Comparison of ENCODE assay signal across 8 cellular contexts in the genomic region with DNA sequence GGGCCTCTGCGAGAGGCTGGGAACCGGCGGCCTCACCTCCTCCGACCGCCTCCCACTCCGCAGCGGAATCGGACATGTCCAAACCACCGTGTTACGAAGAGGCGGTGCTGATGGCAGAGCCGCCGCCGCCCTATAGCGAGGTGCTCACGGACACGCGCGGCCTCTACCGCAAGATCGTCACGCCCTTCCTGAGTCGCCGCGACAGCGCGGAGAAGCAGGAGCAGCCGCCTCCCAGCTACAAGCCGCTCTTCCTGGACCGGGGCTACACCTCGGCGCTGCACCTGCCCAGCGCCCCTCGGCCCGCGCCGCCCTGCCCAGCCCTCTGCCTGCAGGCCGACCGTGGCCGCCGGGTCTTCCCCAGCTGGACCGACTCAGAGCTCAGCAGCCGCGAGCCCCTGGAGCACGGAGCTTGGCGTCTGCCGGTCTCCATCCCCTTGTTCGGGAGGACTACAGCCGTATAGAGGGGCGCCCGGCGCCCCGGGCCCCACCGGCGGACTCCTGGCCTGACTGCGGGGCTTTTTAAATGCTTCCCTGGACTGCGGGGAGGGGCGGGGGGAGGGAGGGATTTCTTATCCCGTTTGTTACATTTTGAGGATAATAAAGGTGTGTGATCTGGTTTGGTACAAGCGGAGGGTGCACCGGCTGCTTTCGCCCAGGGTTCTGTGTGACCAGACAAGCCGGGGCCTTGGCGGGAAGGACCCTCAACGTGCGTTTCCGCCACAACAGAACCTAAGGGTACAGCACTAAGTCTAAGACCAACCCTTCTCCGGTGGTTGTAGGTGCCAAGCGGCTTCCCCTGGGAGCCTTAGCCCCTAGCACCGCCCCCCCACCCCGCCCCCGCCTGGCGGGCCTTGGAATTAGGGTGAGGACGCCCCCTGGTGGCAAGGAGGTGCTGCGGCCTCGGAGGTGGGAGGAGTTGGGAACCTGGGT. TPM values are rescaled to one million over a fixed set of nuclear protein-coding genes. Genes with fewer than 3 reads are reported as not detected.
A peak's percentile ranks its signal among the peaks of the same experiment; 100 is the strongest.
DNase-seq lines count a peak whose midpoint lies in the region; ATAC-seq and TF ChIP-seq lines count a peak whose summit lies in the region.

No MANE protein-coding gene starts in this region.

- peak overlapping the region; percentile 78 for H3K4me3 Mint-ChIP-seq in progenitor cell of endocrine pancreas (ENCODE audit: low read depth)

- no peaks in the 10 kb centered on the region for H3K9me3 Mint-ChIP-seq in progenitor cell of endocrine pancreas (ENCODE audit: low read depth)

- no peaks in the 10 kb centered on the region for H3K27me3 ChIP-seq in SU-DHL-6 (ENCODE audit: low read length)
- H3K27me3 ChIP-seq in heart left ventricle = peaks cover 0 to 13% (median 0%) of the 10 kb centered on the region in 9 donors
- peaks cover 3% of the 10 kb centered on the region for H3K27me3 ChIP-seq in upper lobe of right lung

- H3K4me2 ChIP-seq in SU-DHL-6 (ENCODE audit: low read depth, low read length, poor library complexity, severe bottlenecking) = peak overlapping the region; percentile 96

- H3K9me3 ChIP-seq in SU-DHL-6 (ENCODE audit: insufficient read depth, low read length) (no peaks in the 10 kb centered on the region), heart left ventricle (no peaks in the 10 kb centered on the region), upper lobe of right lung (no peaks in the 10 kb centered on the region)

- POLR2A ChIA-PET in HEK293T (lab: Yijun Ruan, JAX) = interaction anchor here (0.7 to 3.9 kb wide), 20 partner anchors 7 to 146 kb away, joined by 3 to 34 read pairs (median 5); a partner anchor contains a TSS

- no peaks in the 10 kb centered on the region for H3K27me3 Mint-ChIP-seq in progenitor cell of endocrine pancreas

- H3K27ac ChIP-seq in SU-DHL-6 (ENCODE audit: low read depth, low read length) = peak overlapping the region; percentile 93
- H3K27ac ChIP-seq in heart left ventricle = peak overlapping the region in 11 of 12 donors; percentile 59 to 83 (median 69)
- peak overlapping the region; percentile 5 for H3K27ac ChIP-seq in upper lobe of right lung

- CTCF ChIA-PET in HEK293T (lab: Yijun Ruan, JAX) = interaction anchor here (0.6 to 5.1 kb wide), 24 partner anchors 11 to 444 kb away, joined by 3 to 50 read pairs (median 4); a partner anchor contains a TSS

- peak overlapping the region; percentile 96 for H3K27ac Mint-ChIP-seq in progenitor cell of endocrine pancreas

- no peak for TF ChIP-seq POLR2A in heart left ventricle (IDR thresholded peaks at IDR 0.05)

- peak overlapping the region; percentile 71 for H2AFZ ChIP-seq in SU-DHL-6 (ENCODE audit: low read depth, low read length, severe bottlenecking)

- H3K9me2 ChIP-seq in SU-DHL-6 (replicated peaks; ENCODE audit: insufficient read depth, low read length) = no peaks in the 10 kb centered on the region

- DNase-seq in GM04504 (ENCODE audit: low read depth) (peak; percentile 71), HEK293T (ENCODE audit: extremely low spot score) (peak; percentile 92), NCI-H1105 (lab: John Stamatoyannopoulos, UW) (peak; percentile 79), heart left ventricle (peak; percentile 91 to 95 (median 93)), progenitor cell of endocrine pancreas (ENCODE audit: low spot score, unreplicated experiment) (peak; percentile 97), upper lobe of right lung (peak; percentile 96)
- peak; percentile 93 for DNase-seq in activated naive CD8-positive, alpha-beta T cell treated with anti-CD3 and anti-CD28 coated beads, Interleukin-2, amount 50 U/mL, for 16 hours (ENCODE audit: low read depth, low spot score)

- H3K79me2 ChIP-seq in SU-DHL-6 (ENCODE audit: insufficient read depth, low read length) = no peaks in the 10 kb centered on the region

- peak; percentile 33 to 77 (median 59) for ATAC-seq in heart left ventricle
- peak; percentile 81 for ATAC-seq in upper lobe of right lung

- H3K36me3 ChIP-seq in SU-DHL-6 (ENCODE audit: low read length) (no peaks in the 10 kb centered on the region), heart left ventricle (peaks cover 0 to 25% (median 11%) of the 10 kb centered on the region in 9 donors), upper lobe of right lung (no peaks in the 10 kb centered on the region)

- H3K9ac ChIP-seq in SU-DHL-6 (ENCODE audit: low read length) = peak overlapping the region; percentile 85

- H3K4me3 ChIP-seq in SU-DHL-6 (ENCODE audit: insufficient read depth, low read length, poor library complexity, severe bottlenecking) = peak overlapping the region; percentile 68
- peak overlapping the region; percentile 48 to 81 (median 64) for H3K4me3 ChIP-seq in heart left ventricle
- H3K4me3 ChIP-seq in upper lobe of right lung = peak overlapping the region; percentile 57

- H3K4me1 ChIP-seq in heart left ventricle (peaks cover 0 to 50% (median 23%) of the 10 kb centered on the region in 12 donors), upper lobe of right lung (peaks cover 24% of the 10 kb centered on the region)

- 1 to 2% (median 1%) methylated on average over 29 to 76 of the region's 76 CpGs for WGBS in heart left ventricle, 4 donors

- TF ChIP-seq CTCF in SU-DHL-6 (IDR thresholded peaks at IDR 0.05; ENCODE audit: insufficient read depth, low read length, poor library complexity, severe bottlenecking) (peak; percentile 90), heart left ventricle (IDR thresholded peaks at IDR 0.05) (peak; percentile 88 to 98 (median 94)), progenitor cell of endocrine pancreas (IDR thresholded peaks at IDR 0.05; ENCODE audit: unreplicated experiment) (peak; percentile 95), upper lobe of right lung (IDR thresholded peaks at IDR 0.05) (peak; percentile 89)

- peaks cover 10% of the 10 kb centered on the region for H3K4me1 Mint-ChIP-seq in progenitor cell of endocrine pancreas (ENCODE audit: low read depth)

- peaks cover 8% of the 10 kb centered on the region for H3K36me3 Mint-ChIP-seq in progenitor cell of endocrine pancreas (ENCODE audit: insufficient read depth)

- H3F3A ChIP-seq in SU-DHL-6 (ENCODE audit: insufficient read depth) = peaks cover 13% of the 10 kb centered on the region

- H4K20me1 ChIP-seq in SU-DHL-6 (ENCODE audit: low read depth, low read length) = peaks cover 3% of the 10 kb centered on the region; the same call in 1 of the 2 replicates

- intact Hi-C loops in heart left ventricle (cut with DNase I) = loop anchor here (1.0 to 10.0 kb wide), 12 partner anchors 29 to 141 kb away; a partner anchor contains a TSS
- intact Hi-C loops in upper lobe of right lung (cut with DNase I) = loop anchor here (10.0 kb wide), 1 partner anchor 51 kb away; a partner anchor contains a TSS

TF ChIP-seq in HEK293T, 16 proteins besides CTCF, POLR2A, EP300 and RAD21:
- TF ChIP-seq FOXM1 (IDR thresholded peaks at IDR 0.05; ENCODE audit: borderline replicate concordance) = peak; percentile 56; the same call in 1 of the 2 replicates
- TF ChIP-seq HDGF (IDR thresholded peaks at IDR 0.05; ENCODE audit: borderline replicate concordance) = no peak

RNA-seq across cellular contexts. Expression of a gene that starts 9.3 kb away (rescaled TPM):
- total RNA-seq in heart left ventricle (1 to 10 TPM in 8 of 9 donors, under 1 TPM in 1; 0.82 to 5.0 (median 1.8) TPM), progenitor cell of endocrine pancreas (11.7 and 13.1 TPM in 2 replicates), upper lobe of right lung (2.1 TPM)
- polyA plus RNA-seq in heart left ventricle = 1 to 10 TPM; 1.4 to 1.5 TPM

RNA-seq across cellular contexts. Expression of a gene that starts 17.5 kb away (rescaled TPM):
- 10 to 100 TPM; 12.3 to 60.7 (median 23.3) TPM for total RNA-seq in heart left ventricle
- 10 to 100 TPM; 13.2 to 28.1 TPM for polyA plus RNA-seq in heart left ventricle
- total RNA-seq in progenitor cell of endocrine pancreas = 396 and 422 TPM in 2 replicates
- total RNA-seq in upper lobe of right lung = 34.6 TPM

RNA-seq across cellular contexts. Expression of a gene that starts 29.4 kb away (rescaled TPM):
- total RNA-seq in heart left ventricle = 10 to 100 TPM; 12.8 to 33.2 (median 17.3) TPM
- polyA plus RNA-seq in heart left ventricle = 10 to 100 TPM in 1 of 2 donors, 1 to 10 TPM in 1; 6.8 to 29.5 TPM
- 40.2 and 43.0 TPM in 2 replicates for total RNA-seq in progenitor cell of endocrine pancreas
- 43.9 TPM for total RNA-seq in upper lobe of right lung

RNA-seq across cellular contexts. Expression of a gene that starts 41.5 kb away (rescaled TPM):
- total RNA-seq in heart left ventricle = 100 to 1,000 TPM in 1 of 9 donors, 10 to 100 TPM in 8; 36.3 to 124 (median 49.4) TPM
- 10 to 100 TPM; 89.9 to 95.1 TPM for polyA plus RNA-seq in heart left ventricle
- total RNA-seq in progenitor cell of endocrine pancreas = 113 and 119 TPM in 2 replicates
- total RNA-seq in upper lobe of right lung = 59.1 TPM

RNA-seq across cellular contexts. Expression of a gene that starts 46.6 kb away (rescaled TPM):
- under 1 TPM in 1 of 9 donors, not detected in 8; 0.56 TPM for total RNA-seq in heart left ventricle
- polyA plus RNA-seq in heart left ventricle = under 1 TPM in 1 of 2 donors, not detected in 1; 0.29 TPM
- total RNA-seq in progenitor cell of endocrine pancreas = 4.0 and 4.7 TPM in 2 replicates
- total RNA-seq in upper lobe of right lung = 0.69 TPM

Comparison
In these comparisons a context has a peak if more than half of its experiments do, and no peak if none do; other contexts are left out.
1. Peak in every context shown above with its lines: DNase-seq, ATAC-seq, H3K4me3 ChIP-seq and H3K27ac ChIP-seq.
2. H3K27ac ChIP-seq: peak in every context shown above with its lines; median percentile 93 in SU-DHL-6; 69 in heart left ventricle; 5 in upper lobe of right lung.